Comparison of ENCODE assay signal across 8 cellular contexts in the genomic region with DNA sequence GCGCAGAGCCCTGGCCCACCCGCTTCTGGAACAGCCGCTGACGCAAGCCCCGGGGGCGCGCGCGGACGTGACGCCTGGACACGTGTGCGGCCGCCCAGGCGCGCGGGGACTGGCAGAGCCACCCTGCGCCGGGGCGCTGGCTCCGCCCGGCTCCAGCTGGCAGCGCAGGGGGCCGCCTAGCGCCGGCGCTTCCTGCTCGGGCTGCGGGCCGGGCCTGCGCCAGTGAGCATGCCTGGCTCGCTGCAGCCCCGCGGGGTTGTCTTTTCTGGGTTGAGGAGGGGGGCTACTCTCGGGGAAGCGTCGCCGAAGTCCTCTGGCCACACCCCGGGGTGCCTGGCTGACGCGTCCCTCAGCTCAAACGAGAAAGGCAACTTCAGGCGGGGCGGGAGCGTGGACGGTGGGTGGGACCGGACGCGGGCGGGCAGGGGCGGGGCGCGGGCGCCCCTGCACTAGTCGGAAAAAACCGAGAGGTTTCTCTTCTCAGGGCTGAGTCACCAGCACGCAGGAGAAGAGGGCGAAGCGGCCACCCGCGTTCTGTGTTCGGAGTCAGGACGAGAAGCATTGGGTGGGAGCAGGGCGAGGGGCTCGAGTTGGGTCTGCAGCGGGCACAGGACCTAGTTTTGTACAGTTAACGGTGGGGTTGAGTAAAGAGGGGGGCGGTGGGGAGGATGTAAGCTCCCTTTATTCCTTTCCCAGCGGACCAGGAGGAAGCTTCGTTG. TPM values are rescaled to one million over a fixed set of nuclear protein-coding genes. Genes with fewer than 3 reads are reported as not detected.
DNase-seq lines count a peak whose midpoint lies in the region; ATAC-seq and TF ChIP-seq lines count a peak whose summit lies in the region.

SIAH2 (minus strand) TSS at position 48 of the 719 bp plus-strand sequence. CDS start 320 bp downstream, outside the sequence.

- TF ChIP-seq CTCF in choroid plexus epithelial cell (conservative IDR thresholded peaks at IDR 0.05; ENCODE audit: low read depth, low read length): no peak

- DNase-seq in AML-193 (lab: John Stamatoyannopoulos, UW) (peak; percentile 94 to 100), NCI-H510A treated with DMSO at 0.1 percent for 48 hours (lab: John Stamatoyannopoulos, UW) (peak; percentile 89), choroid plexus epithelial cell (ENCODE audit: low read depth) (peak; percentile 93), left colon (peak; percentile 91 to 93)
- peak; percentile 92 to 95 for DNase-seq in activated CD4-positive, alpha-beta T cell treated with anti-CD3 and anti-CD28 coated beads for 4 hours
- peak; percentile 92 for DNase-seq in stimulated activated CD4-positive, alpha-beta T cell treated with anti-CD3 and anti-CD28 coated beads, Interleukin-1b, Interleukin-23, amount 100 ng/mL, for 4 hours (ENCODE audit: low read depth in 2 of 2)

- ATAC-seq in GM19043 (IDR thresholded peaks at IDR 0.05; ENCODE audit: low read depth, unreplicated experiment) (peak; percentile 48), HG03378 (IDR thresholded peaks at IDR 0.05; ENCODE audit: unreplicated experiment) (peak; percentile 43), left colon (peak; percentile 79)

- intact Hi-C loops in left colon (cut with DNase I, micrococcal nuclease): no loop called here

- H3K4me3 ChIP-seq in choroid plexus epithelial cell (ENCODE audit: low read depth, low read length): peak within 1 kb of the TSS; percentile 81

RNA-seq across cellular contexts. Expression of gene SIAH2, which starts in this region (rescaled TPM):
- 10 to 100 TPM; 24.1 to 25.4 TPM for total RNA-seq in left colon

Comparison
In these comparisons a context has a peak if more than half of its experiments do, and no peak if none do; other contexts are left out.
1. Peak in every context shown above with its lines: DNase-seq, ATAC-seq and H3K4me3 ChIP-seq.